In genomic region chr19:33698576-33699435, GRCh38 we compare ENCODE assay signal across 20 cellular contexts.
"Had no signal": no experiment of that assay in that cellular context is flagged by ENCODE, and none has a peak within 500 bp of the region (broad histone marks: within the 10 kb centered on the region; RNA-seq: fewer than 3 reads in every experiment).

No MANE protein-coding gene starts in this region.

- H3K27me3 ChIP-seq: ascending aorta, brain microvascular endothelial cell, foreskin keratinocyte, neural progenitor cell, tibial nerve, vagina had no signal

- H3K9ac ChIP-seq: neural progenitor cell had no signal

- H3K9me3 ChIP-seq: ascending aorta, prostate gland, stomach, suprapubic skin, tibial nerve, vagina had no signal

- H3K36me3 ChIP-seq: ascending aorta, brain microvascular endothelial cell, neural progenitor cell, prostate gland, stomach, suprapubic skin, tibial nerve, vagina had no signal

- ATAC-seq: activated naive CD4-positive, alpha-beta T cell treated with anti-CD3 and anti-CD28 coated beads, Interleukin-2, amount 50 U/mL, for 72 hours; foreskin keratinocyte; left lobe of liver; stimulated activated memory B cell treated with anti-CD40 and anti-IgM and Interleukin-4, amounts not matched to agents 10 μg/mL and 1 μg/mL and 100 μg/mL, for 72 hours had no signal

- H3K4me2 ChIP-seq: neural progenitor cell had no signal

- H3K27ac ChIP-seq: ascending aorta, brain microvascular endothelial cell, foreskin keratinocyte, neural progenitor cell, prostate gland, stomach, suprapubic skin, tibial nerve, vagina had no signal

- H2AFZ ChIP-seq: neural progenitor cell had no signal

- DNase-seq: activated CD4-positive, alpha-beta memory T cell treated with anti-CD3 and anti-CD28 coated beads for 36 hours; activated CD4-positive, alpha-beta T cell treated with anti-CD3 and anti-CD28 coated beads for 48 hours; brain microvascular endothelial cell; central memory CD4-positive, alpha-beta T cell; effector memory CD4-positive, alpha-beta T cell; foreskin keratinocyte; naive B cell; stimulated activated CD4-positive, alpha-beta T cell treated with anti-CD3 and anti-CD28 coated beads, Interleukin-12 subunit alpha, Interleukin-12 subunit beta, amount 100 ng/mL, for 4 hours; stomach; T-helper 2 cell had no signal

- H3K4me3 ChIP-seq: ascending aorta, lung, neural progenitor cell, prostate gland, stomach, suprapubic skin, tibial nerve, vagina had no signal

- H3K4me1 ChIP-seq: ascending aorta, foreskin keratinocyte, neural progenitor cell, prostate gland, stomach, suprapubic skin, tibial nerve, vagina had no signal
